In genomic region chr1:192578144-192578909, GRCh38 we compare ENCODE assay signal across 15 cellular contexts. TPM values are rescaled to one million over a fixed set of nuclear protein-coding genes. Genes with fewer than 3 reads are reported as not detected.
A peak's percentile ranks its signal among the peaks of the same experiment; 100 is the strongest.
DNase-seq lines count a peak whose midpoint lies in the region; ATAC-seq, FAIRE-seq and TF ChIP-seq lines count a peak whose summit lies in the region.
"Had no signal": no experiment of that assay in that cellular context is flagged by ENCODE, and none has a peak within 500 bp of the region (broad histone marks: within the 10 kb centered on the region; RNA-seq: fewer than 3 reads in every experiment).

No MANE protein-coding gene starts in this region.

- peak; percentile 89 for FAIRE-seq in D721Med (lab: Jason Lieb, UNC)
- FAIRE-seq: HepG2 had no signal

- H3F3A ChIP-seq in smooth muscle cell (ENCODE audit: low read depth): peaks cover 4% of the 10 kb centered on the region

- H4K20me1 ChIP-seq in smooth muscle cell (ENCODE audit: low read depth): no peaks in the 10 kb centered on the region

- peak overlapping the region; percentile 42 for H3K4me3 ChIP-seq in smooth muscle cell

- H3K27me3 ChIP-seq in smooth muscle cell (ENCODE audit: low read depth): no peaks in the 10 kb centered on the region

- H3K79me2 ChIP-seq in smooth muscle cell (ENCODE audit: low read depth): peaks cover 24% of the 10 kb centered on the region

- H2AFZ ChIP-seq in smooth muscle cell (ENCODE audit: low read depth): no peak overlapping the region

- TF ChIP-seq POLR2A in GM18951 (IDR thresholded peaks at IDR 0.05; ENCODE audit: extremely low read depth, insufficient read depth, insufficient read length): peak; percentile 35

- DNase-seq in D721Med (ENCODE audit: insufficient read length, low spot score) (no peak), smooth muscle cell (lab: John Stamatoyannopoulos, UW; ENCODE audit: unreplicated experiment) (no peak), nephron progenitor cell (no peak), RWPE1 (ENCODE audit: low spot score) (no peak)
- no peak for DNase-seq in central memory CD8-positive, alpha-beta T cell (ENCODE audit: low spot score in 2 of 2)
- DNase-seq: Caco-2; foreskin melanocyte; occipital lobe; stimulated activated CD4-positive, alpha-beta T cell treated with anti-CD3 and anti-CD28 coated beads, Interleukin-12 subunit alpha, Interleukin-12 subunit beta, amount 100 ng/mL, for 4 hours had no signal

- no peaks in the 10 kb centered on the region for H3K9me3 Mint-ChIP-seq in central memory CD8-positive, alpha-beta T cell
- H3K9me3 Mint-ChIP-seq in nephron progenitor cell: no peaks in the 10 kb centered on the region
- H3K9me3 Mint-ChIP-seq: dendritic cell treated with granulocyte-macrophage colony-stimulating factor and Interleukin-4, amounts not matched to agents 40 ng/mL and 50 ng/mL, for 4 days had no signal

- peak overlapping the region; percentile 98 for H3K27ac Mint-ChIP-seq in central memory CD8-positive, alpha-beta T cell (ENCODE audit: low read depth)
- H3K27ac Mint-ChIP-seq in nephron progenitor cell: no peak overlapping the region
- H3K27ac Mint-ChIP-seq: dendritic cell treated with granulocyte-macrophage colony-stimulating factor and Interleukin-4, amounts not matched to agents 40 ng/mL and 50 ng/mL, for 4 days had no signal

- H3K4me1 Mint-ChIP-seq in central memory CD8-positive, alpha-beta T cell: peaks cover 48% of the 10 kb centered on the region
- H3K4me1 Mint-ChIP-seq in nephron progenitor cell: no peaks in the 10 kb centered on the region

- H3K27ac ChIP-seq in smooth muscle cell (ENCODE audit: low read depth): peak overlapping the region; percentile 84
- no peak overlapping the region for H3K27ac ChIP-seq in RWPE1

- POLR2A ChIA-PET in RWPE1 (lab: Yijun Ruan, JAX; ENCODE audit: low non-redundant PET): no interaction called here

- H3K36me3 Mint-ChIP-seq in central memory CD8-positive, alpha-beta T cell (ENCODE audit: insufficient read depth): peaks cover 32% of the 10 kb centered on the region
- no peaks in the 10 kb centered on the region for H3K36me3 Mint-ChIP-seq in nephron progenitor cell (ENCODE audit: low read depth)

- no peaks in the 10 kb centered on the region for H3K9me3 ChIP-seq in smooth muscle cell (replicated peaks; ENCODE audit: low read depth)
- H3K9me3 ChIP-seq: Caco-2 had no signal

- no peaks in the 10 kb centered on the region for H3K36me3 ChIP-seq in smooth muscle cell (ENCODE audit: low read depth)

- no peak for ATAC-seq in central memory CD8-positive, alpha-beta T cell (replicated peaks; ENCODE audit: extremely low read depth, poor library complexity, severe bottlenecking)
- no peak for ATAC-seq in GM19035 (IDR thresholded peaks at IDR 0.05; ENCODE audit: unreplicated experiment)
- ATAC-seq: HepG2 had no signal

- TF ChIP-seq CTCF in D721Med (IDR thresholded peaks at IDR 0.05; ENCODE audit: insufficient read depth, missing control alignments) (no peak), smooth muscle cell (IDR thresholded peaks at IDR 0.05; ENCODE audit: borderline replicate concordance, insufficient read depth, poor library complexity, severe bottlenecking) (no peak), nephron progenitor cell (IDR thresholded peaks at IDR 0.05) (no peak), RWPE1 (conservative IDR thresholded peaks at IDR 0.05; ENCODE audit: low read depth) (no peak)

- no peaks in the 10 kb centered on the region for H3K27me3 Mint-ChIP-seq in central memory CD8-positive, alpha-beta T cell
- H3K27me3 Mint-ChIP-seq in nephron progenitor cell (ENCODE audit: low read depth, poor library complexity): no peaks in the 10 kb centered on the region
- H3K27me3 Mint-ChIP-seq: dendritic cell treated with granulocyte-macrophage colony-stimulating factor and Interleukin-4, amounts not matched to agents 40 ng/mL and 50 ng/mL, for 4 days had no signal

- in situ Hi-C loops in GM18951 (cut with MboI; ENCODE audit: low sequenced_read_pairs, unreplicated experiment): no loop called here

- CTCF ChIA-PET in RWPE1 (lab: Yijun Ruan, JAX): interaction anchor here (0.7 to 2.0 kb wide), 6 partner anchors 8 to 104 kb away, joined by 3 to 8 read pairs (median 4); no protein-coding TSS in a partner anchor

- peaks cover 29% of the 10 kb centered on the region for H3K4me1 ChIP-seq in smooth muscle cell (ENCODE audit: low read depth)
- H3K4me1 ChIP-seq: Caco-2 had no signal

- peak overlapping the region; percentile 81 for H3K4me2 ChIP-seq in smooth muscle cell

- H3K9ac ChIP-seq in smooth muscle cell (ENCODE audit: low read depth): peak overlapping the region; percentile 84

- WGBS in smooth muscle cell (ENCODE audit: low lambda C conversion rate): 64% methylated on average over 1 of the region's 1 CpG

- peak overlapping the region; percentile 50 for H3K4me3 Mint-ChIP-seq in central memory CD8-positive, alpha-beta T cell
- H3K4me3 Mint-ChIP-seq in nephron progenitor cell: no peak overlapping the region

RNA-seq across cellular contexts. Expression of gene RGS1, which starts 2.8 kb away (rescaled TPM):
- total RNA-seq in smooth muscle cell: 224 and 333 TPM in 2 replicates
- polyA plus RNA-seq in smooth muscle cell: 88.7 and 119 TPM in 2 replicates
- total RNA-seq: Caco-2, HepG2, kidney epithelial cell had no signal
- polyA plus RNA-seq: HepG2 had no signal

RNA-seq across cellular contexts. Expression of gene RGS13, which starts 57.6 kb away (rescaled TPM):
- 1.3 TPM in 1 of 2 replicates, not detected in the other for total RNA-seq in smooth muscle cell
- 0.27 and 0.45 TPM in 2 replicates for polyA plus RNA-seq in smooth muscle cell
- total RNA-seq: Caco-2, HepG2, kidney epithelial cell, occipital lobe, SK-MEL-5 had no signal
- polyA plus RNA-seq: HepG2 had no signal
